8 cellular contexts compared by ENCODE assay signal in genomic region chr3:161104561-161105551, GRCh38. TPM values are rescaled to one million over a fixed set of nuclear protein-coding genes. Genes with fewer than 3 reads are reported as not detected.
DNase-seq lines count a peak whose midpoint lies in the region; ATAC-seq and TF ChIP-seq lines count a peak whose summit lies in the region.

Gene B3GALNT1 (minus strand): TSS chr3:161105349. CDS start chr3:161086754, 18,595 bp downstream.

- TF ChIP-seq EP300 in gastroesophageal sphincter (IDR thresholded peaks at IDR 0.05) (no peak), upper lobe of left lung (IDR thresholded peaks at IDR 0.05) (peak in 1 of 4 donors; percentile 57)

- peaks cover 3% of the 10 kb centered on the region for H3K36me3 Mint-ChIP-seq in activated naive CD4-positive, alpha-beta T cell treated with anti-CD3 and anti-CD28 coated beads, Interleukin-2, amount 10 ng/mL, durations not matched to agents 7 days and 5 days
- no peaks in the 10 kb centered on the region for H3K36me3 Mint-ChIP-seq in neural progenitor cell

- peak within 1 kb of the TSS; percentile 67 for H3K4me3 Mint-ChIP-seq in activated naive CD4-positive, alpha-beta T cell treated with anti-CD3 and anti-CD28 coated beads, Interleukin-2, amount 10 ng/mL, durations not matched to agents 7 days and 5 days
- peak within 1 kb of the TSS; percentile 81 for H3K4me3 Mint-ChIP-seq in neural progenitor cell

- TF ChIP-seq POLR2A in gastroesophageal sphincter (IDR thresholded peaks at IDR 0.05) = no peak
- peak in 2 of 4 donors; percentile 44 to 46 for TF ChIP-seq POLR2A in upper lobe of left lung (IDR thresholded peaks at IDR 0.05)

- CTCF ChIA-PET in activated naive CD4-positive, alpha-beta T cell treated with anti-CD3 and anti-CD28 coated beads, Interleukin-2, amount 10 ng/mL, durations not matched to agents 7 days and 5 days (lab: Charles Lee) = interaction anchor here (0.8 kb wide), 1 partner anchor 8 kb away, joined by 3 read pairs; no protein-coding TSS in a partner anchor

- peak within 1 kb of the TSS in 3 of 4 donors; percentile 71 to 79 (median 79) for H3K27ac ChIP-seq in gastroesophageal sphincter
- no peak within 1 kb of the TSS for H3K27ac ChIP-seq in neural progenitor cell
- peak within 1 kb of the TSS; percentile 84 to 90 (median 86) for H3K27ac ChIP-seq in upper lobe of left lung

- no peaks in the 10 kb centered on the region for H3K9me3 Mint-ChIP-seq in activated naive CD4-positive, alpha-beta T cell treated with anti-CD3 and anti-CD28 coated beads, Interleukin-2, amount 10 ng/mL, durations not matched to agents 7 days and 5 days
- H3K9me3 Mint-ChIP-seq in neural progenitor cell = no peaks in the 10 kb centered on the region

- peak within 1 kb of the TSS; percentile 54 for H3K9ac ChIP-seq in neural progenitor cell

- ATAC-seq in HG02759 (IDR thresholded peaks at IDR 0.05; ENCODE audit: unreplicated experiment) (peak; percentile 85), gastroesophageal sphincter (peak; percentile 65), upper lobe of left lung (ENCODE audit: low FRiP score in 2 of 2) (peak; percentile 78 to 87)

- no peaks in the 10 kb centered on the region for H4K20me1 ChIP-seq in neural progenitor cell (ENCODE audit: low read depth)

- H3K4me2 ChIP-seq in neural progenitor cell = peak within 1 kb of the TSS; percentile 73

- peak within 1 kb of the TSS; percentile 60 to 84 for H3K4me3 ChIP-seq in gastroesophageal sphincter
- H3K4me3 ChIP-seq in neural progenitor cell = peak within 1 kb of the TSS; percentile 48
- peak within 1 kb of the TSS; percentile 60 to 87 (median 82) for H3K4me3 ChIP-seq in upper lobe of left lung

- H3K36me3 ChIP-seq in gastroesophageal sphincter (peaks cover 0 to 20% of the 10 kb centered on the region in 2 donors), neural progenitor cell (no peaks in the 10 kb centered on the region), upper lobe of left lung (peaks cover 0 to 11% (median 0%) of the 10 kb centered on the region in 4 donors)

- TF ChIP-seq CTCF in gastroesophageal sphincter (IDR thresholded peaks at IDR 0.05) (peak in 1 of 4 experiments; percentile 9), neural progenitor cell (IDR thresholded peaks at IDR 0.05) (no peak), upper lobe of left lung (IDR thresholded peaks at IDR 0.05) (peak in 3 of 6 experiments; percentile 12 to 22 (median 14))

- H3K4me1 Mint-ChIP-seq in activated naive CD4-positive, alpha-beta T cell treated with anti-CD3 and anti-CD28 coated beads, Interleukin-2, amount 10 ng/mL, durations not matched to agents 7 days and 5 days = peaks cover 17% of the 10 kb centered on the region
- H3K4me1 Mint-ChIP-seq in neural progenitor cell = peaks cover 3% of the 10 kb centered on the region

- no peaks in the 10 kb centered on the region for H3K9me3 ChIP-seq in gastroesophageal sphincter
- no peaks in the 10 kb centered on the region for H3K9me3 ChIP-seq in neural progenitor cell (ENCODE audit: low read depth)
- no peaks in the 10 kb centered on the region for H3K9me3 ChIP-seq in upper lobe of left lung

- H3K27ac Mint-ChIP-seq in activated naive CD4-positive, alpha-beta T cell treated with anti-CD3 and anti-CD28 coated beads, Interleukin-2, amount 10 ng/mL, durations not matched to agents 7 days and 5 days = no peak within 1 kb of the TSS
- H3K27ac Mint-ChIP-seq in neural progenitor cell = no peak within 1 kb of the TSS

- H3K4me1 ChIP-seq in gastroesophageal sphincter (peaks cover 0 to 18% (median 0%) of the 10 kb centered on the region in 3 donors), neural progenitor cell (peaks cover 3% of the 10 kb centered on the region), upper lobe of left lung (peaks cover 0 to 10% (median 6%) of the 10 kb centered on the region in 4 donors)

- peaks cover 48% of the 10 kb centered on the region for H3K27me3 Mint-ChIP-seq in activated naive CD4-positive, alpha-beta T cell treated with anti-CD3 and anti-CD28 coated beads, Interleukin-2, amount 10 ng/mL, durations not matched to agents 7 days and 5 days
- H3K27me3 Mint-ChIP-seq in neural progenitor cell (ENCODE audit: insufficient read depth, low read depth) = peaks cover 12% of the 10 kb centered on the region

- no peaks in the 10 kb centered on the region for H3K27me3 ChIP-seq in gastroesophageal sphincter
- H3K27me3 ChIP-seq in neural progenitor cell = peaks cover 35% of the 10 kb centered on the region
- no peaks in the 10 kb centered on the region for H3K27me3 ChIP-seq in upper lobe of left lung

- WGBS in gastroesophageal sphincter (ENCODE audit: low coverage in 1 of 2), 2 donors = 0% methylated on average over 6 to 10 of the region's 97 CpGs
- 2 to 3% methylated on average over 27 to 62 of the region's 97 CpGs for WGBS in upper lobe of left lung, 2 donors

- DNase-seq in activated T-cell treated with anti-CD3 and anti-CD28 coated beads for 48 hours (ENCODE audit: low read depth) (peak; percentile 23), activated T-cell treated with anti-CD3 and anti-CD28 coated beads for 4 hours (no peak), NCI-H2171 (lab: John Stamatoyannopoulos, UW) (peak; percentile 53), neural progenitor cell (ENCODE audit: low spot score) (peak; percentile 75), upper lobe of left lung (peak; percentile 45 to 91)
- DNase-seq in activated naive CD4-positive, alpha-beta T cell treated with anti-CD3 and anti-CD28 coated beads, Interleukin-2, amount 10 ng/mL, durations not matched to agents 7 days and 5 days = peak; percentile 60

- H3K79me2 ChIP-seq in neural progenitor cell (ENCODE audit: low read depth) = no peaks in the 10 kb centered on the region

- H3F3A ChIP-seq in neural progenitor cell (ENCODE audit: low read depth) = no peaks in the 10 kb centered on the region

- H2AFZ ChIP-seq in neural progenitor cell (replicated peaks) = peak within 1 kb of the TSS; percentile 92

RNA-seq across cellular contexts. Expression of gene B3GALNT1, which starts in this region (rescaled TPM):
- total RNA-seq in gastroesophageal sphincter (1 to 10 TPM; 1.6 to 6.1 (median 3.9) TPM), neural progenitor cell (ENCODE audit: low replicate concordance) (13.8 and 22.5 TPM in 2 replicates), upper lobe of left lung (10 to 100 TPM; 14.7 to 31.2 (median 23.3) TPM)
